Comparison of ENCODE assay signal across 23 cellular contexts in genomic region chr3:192224634-192225033, GRCh38.
A peak's percentile ranks its signal among the peaks of the same experiment; 100 is the strongest.
DNase-seq lines count a peak whose midpoint lies in the region; ATAC-seq, FAIRE-seq and TF ChIP-seq lines count a peak whose summit lies in the region.
"Had no signal": no experiment of that assay in that cellular context is flagged by ENCODE, and none has a peak within 500 bp of the region (broad histone marks: within the 10 kb centered on the region; RNA-seq: fewer than 3 reads in every experiment).

No MANE protein-coding gene starts in this region.

- no peaks in the 10 kb centered on the region for H3K27me3 Mint-ChIP-seq in activated T-helper 1 cell treated with anti-CD3 and anti-CD28 coated beads, Interleukin-12 subunit alpha, Interleukin-12 subunit beta, Interleukin-2, Interleukin-4 antibody, amounts not matched to agents 30 ng/mL and 10 ng/mL and 1 ng/mL, durations not matched to agents 14 hours and 24 hours and 36 hours (ENCODE audit: insufficient read depth)
- H3K27me3 Mint-ChIP-seq: CD4-positive, CD25-positive, alpha-beta regulatory T cell; CD8-positive, alpha-beta memory T cell had no signal

- H3K27ac ChIP-seq in SU-DHL-6 (ENCODE audit: low read depth, low read length) (no peak overlapping the region), right cardiac atrium (ENCODE audit: low read length) (peak overlapping the region; percentile 8), transverse colon (no peak overlapping the region)

- 49% methylated on average over 5 of the region's 5 CpGs for WGBS in right cardiac atrium
- 56 to 66% methylated on average over 4 to 5 of the region's 5 CpGs for WGBS in transverse colon (ENCODE audit: low coverage in 1 of 2), 2 donors

- no peaks in the 10 kb centered on the region for H3K36me3 ChIP-seq in SU-DHL-6 (ENCODE audit: low read length)
- no peaks in the 10 kb centered on the region for H3K36me3 ChIP-seq in transverse colon
- H3K36me3 ChIP-seq: BE2C had no signal

- H3K36me3 Mint-ChIP-seq in activated T-helper 1 cell treated with anti-CD3 and anti-CD28 coated beads, Interleukin-12 subunit alpha, Interleukin-12 subunit beta, Interleukin-2, Interleukin-4 antibody, amounts not matched to agents 30 ng/mL and 10 ng/mL and 1 ng/mL, durations not matched to agents 14 hours and 24 hours and 36 hours (ENCODE audit: low read depth), result no peaks in the 10 kb centered on the region
- H3K36me3 Mint-ChIP-seq: CD4-positive, CD25-positive, alpha-beta regulatory T cell had no signal

- in situ Hi-C loops in transverse colon (cut with MboI; ENCODE audit: low pct_ligation_motif_present in 1 of 4, low pct_unique_long_range_greater_than_20kb in 1 of 4, low sequenced_read_pairs in 3 of 4), result no loop called here

- no peak overlapping the region for H3K4me2 ChIP-seq in SU-DHL-6 (ENCODE audit: low read depth, low read length, poor library complexity, severe bottlenecking)

- H3K9me3 Mint-ChIP-seq in activated T-helper 1 cell treated with anti-CD3 and anti-CD28 coated beads, Interleukin-12 subunit alpha, Interleukin-12 subunit beta, Interleukin-2, Interleukin-4 antibody, amounts not matched to agents 30 ng/mL and 10 ng/mL and 1 ng/mL, durations not matched to agents 14 hours and 24 hours and 36 hours, result no peaks in the 10 kb centered on the region

- no peak overlapping the region for H3K9ac ChIP-seq in SU-DHL-6 (ENCODE audit: low read length)

- H2AFZ ChIP-seq in SU-DHL-6 (ENCODE audit: low read depth, low read length, severe bottlenecking), result peak overlapping the region; percentile 61

- DNase-seq in D721Med (ENCODE audit: insufficient read length, low spot score) (no peak), ELR (ENCODE audit: low read depth) (peak; percentile 24), right cardiac atrium (no peak), transverse colon (no peak), NCI-H526 treated with DMSO at 0.1 percent for 48 hours (lab: John Stamatoyannopoulos, UW) (no peak)
- no peak for DNase-seq in activated T-helper 1 cell treated with anti-CD3 and anti-CD28 coated beads, Interleukin-12 subunit alpha, Interleukin-12 subunit beta, Interleukin-2, Interleukin-4 antibody, amounts not matched to agents 30 ng/mL and 10 ng/mL and 1 ng/mL, durations not matched to agents 14 hours and 24 hours and 36 hours (ENCODE audit: low spot score)
- DNase-seq: ACHN; BE2C; C1 segment of cervical spinal cord; CD4-positive, CD25-positive, alpha-beta regulatory T cell; CD8-positive, alpha-beta memory T cell; GDM1; GOT3; H7; HFFc6; IMR-90 had no signal

- H3K9me2 ChIP-seq in SU-DHL-6 (replicated peaks; ENCODE audit: insufficient read depth, low read length), result no peaks in the 10 kb centered on the region

- H3K79me2 ChIP-seq in SU-DHL-6 (ENCODE audit: insufficient read depth, low read length), result no peaks in the 10 kb centered on the region

- no peak overlapping the region for H3K27ac Mint-ChIP-seq in activated T-helper 1 cell treated with anti-CD3 and anti-CD28 coated beads, Interleukin-12 subunit alpha, Interleukin-12 subunit beta, Interleukin-2, Interleukin-4 antibody, amounts not matched to agents 30 ng/mL and 10 ng/mL and 1 ng/mL, durations not matched to agents 14 hours and 24 hours and 36 hours
- H3K27ac Mint-ChIP-seq: CD4-positive, CD25-positive, alpha-beta regulatory T cell; CD8-positive, alpha-beta memory T cell; HFFc6 had no signal

- peak in 1 of 2 donors; percentile 43 for ATAC-seq in right cardiac atrium
- no peak for ATAC-seq in activated CD4-positive, CD25-positive, alpha-beta regulatory T cell treated with anti-CD3 and anti-CD28 coated beads, Interleukin-2, amount 50 U/mL, for 24 hours
- ATAC-seq: HCT116 had no signal

- H3F3A ChIP-seq in SU-DHL-6 (ENCODE audit: insufficient read depth), result no peaks in the 10 kb centered on the region

- TF ChIP-seq CTCF in D721Med (IDR thresholded peaks at IDR 0.05; ENCODE audit: insufficient read depth, missing control alignments) (no peak), SU-DHL-6 (IDR thresholded peaks at IDR 0.05; ENCODE audit: insufficient read depth, low read length, poor library complexity, severe bottlenecking) (no peak), transverse colon (IDR thresholded peaks at IDR 0.05) (no peak)

- TF ChIP-seq EP300 in transverse colon (IDR thresholded peaks at IDR 0.05; ENCODE audit: low read depth), result no peak

- peak; percentile 25 for FAIRE-seq in D721Med (lab: Jason Lieb, UNC)
- FAIRE-seq: A204.1, GM12892, GM18507, HTR-8/SVneo had no signal

- intact Hi-C loops in right cardiac atrium (cut with DNase I) (no loop called here), transverse colon (cut with DNase I; ENCODE audit: low total_unique reads) (no loop called here)
- intact Hi-C loops in activated T-helper 1 cell treated with anti-CD3 and anti-CD28 coated beads, Interleukin-12 subunit alpha, Interleukin-12 subunit beta, Interleukin-2, Interleukin-4 antibody, amounts not matched to agents 30 ng/mL and 10 ng/mL and 1 ng/mL, durations not matched to agents 14 hours and 24 hours and 36 hours (cut with micrococcal nuclease), result no loop called here

- H3K4me1 ChIP-seq in right cardiac atrium (ENCODE audit: control insufficient read depth, insufficient read depth, low read length), result no peaks in the 10 kb centered on the region
- H3K4me1 ChIP-seq in transverse colon, result no peaks in the 10 kb centered on the region
- H3K4me1 ChIP-seq: BE2C had no signal

- H3K9me3 ChIP-seq in SU-DHL-6 (ENCODE audit: insufficient read depth, low read length) (no peaks in the 10 kb centered on the region), right cardiac atrium (ENCODE audit: control insufficient read depth, low read length) (no peaks in the 10 kb centered on the region), transverse colon (no peaks in the 10 kb centered on the region)
- H3K9me3 ChIP-seq: BE2C had no signal

- no peak for TF ChIP-seq POLR2A in transverse colon (IDR thresholded peaks at IDR 0.05)

- no peaks in the 10 kb centered on the region for H3K4me1 Mint-ChIP-seq in activated T-helper 1 cell treated with anti-CD3 and anti-CD28 coated beads, Interleukin-12 subunit alpha, Interleukin-12 subunit beta, Interleukin-2, Interleukin-4 antibody, amounts not matched to agents 30 ng/mL and 10 ng/mL and 1 ng/mL, durations not matched to agents 14 hours and 24 hours and 36 hours (ENCODE audit: low read depth)
- H3K4me1 Mint-ChIP-seq: CD4-positive, CD25-positive, alpha-beta regulatory T cell; CD8-positive, alpha-beta memory T cell had no signal

- H4K20me1 ChIP-seq in SU-DHL-6 (ENCODE audit: low read depth, low read length), result no peaks in the 10 kb centered on the region

- no peak overlapping the region for H3K4me3 Mint-ChIP-seq in activated T-helper 1 cell treated with anti-CD3 and anti-CD28 coated beads, Interleukin-12 subunit alpha, Interleukin-12 subunit beta, Interleukin-2, Interleukin-4 antibody, amounts not matched to agents 30 ng/mL and 10 ng/mL and 1 ng/mL, durations not matched to agents 14 hours and 24 hours and 36 hours
- H3K4me3 Mint-ChIP-seq: CD8-positive, alpha-beta memory T cell; HFFc6 had no signal

- H3K4me3 ChIP-seq in SU-DHL-6 (ENCODE audit: insufficient read depth, low read length, poor library complexity, severe bottlenecking) (no peak overlapping the region), right cardiac atrium (ENCODE audit: low read length) (no peak overlapping the region), transverse colon (no peak overlapping the region)

- H3K27me3 ChIP-seq in SU-DHL-6 (ENCODE audit: low read length) (no peaks in the 10 kb centered on the region), right cardiac atrium (ENCODE audit: control insufficient read depth, insufficient read depth) (no peaks in the 10 kb centered on the region), transverse colon (no peaks in the 10 kb centered on the region)
- H3K27me3 ChIP-seq: BE2C had no signal
